Comparison of ENCODE assay signal across 26 cellular contexts in genomic region chr2:52428224-52428623, GRCh38.
DNase-seq lines count a peak whose midpoint lies in the region; ATAC-seq and TF ChIP-seq lines count a peak whose summit lies in the region.
"Had no signal": no experiment of that assay in that cellular context is flagged by ENCODE, and none has a peak within 500 bp of the region (broad histone marks: within the 10 kb centered on the region; RNA-seq: fewer than 3 reads in every experiment).

No MANE protein-coding gene starts in this region.

- H3K9me3 ChIP-seq in endodermal cell (ENCODE audit: control insufficient read depth, low read length) = no peaks in the 10 kb centered on the region
- H3K9me3 ChIP-seq: Caco-2, SJCRH30 had no signal

- DNase-seq in activated T-cell treated with anti-CD3 and anti-CD28 coated beads, Interleukin-2, amount 50 U/mL, for 72 hours = no peak
- no peak for DNase-seq in activated T-cell treated with anti-CD3 and anti-CD28 coated beads, Interleukin-2, amount 50 U/mL, for 4 hours
- DNase-seq in endodermal cell (peak; percentile 71), nephron progenitor cell (peak; percentile 6), type B pancreatic cell (ENCODE audit: extremely low spot score, unreplicated experiment) (no peak)
- no peak for DNase-seq in activated effector memory CD4-positive, alpha-beta T cell treated with anti-CD3 and anti-CD28 coated beads, Interleukin-2, amount 50 U/mL, for 16 hours
- DNase-seq in activated naive CD4-positive, alpha-beta T cell treated with Interleukin-2 at 50 U/mL for 16 hours = no peak
- DNase-seq: Caco-2; CD8-positive, alpha-beta T cell; GDM1; GOT3; KG1; MM.1S; NCI-H2029; NCI-H446 treated with DMSO at 0.1 percent for 48 hours; NCI-H526; NCI-H82; NK-92 treated with Interleukin-12 subunit alpha and Interleukin-12 subunit beta, amount 100 ng/mL, for 24 hours; PC-9; SJCRH30 had no signal

- H3K36me3 Mint-ChIP-seq in activated T-cell treated with anti-CD3 and anti-CD28 coated beads, Interleukin-2, amount 50 U/mL, for 72 hours (ENCODE audit: insufficient read depth in 2 of 2) = no peaks in the 10 kb centered on the region
- no peaks in the 10 kb centered on the region for H3K36me3 Mint-ChIP-seq in activated T-cell treated with anti-CD3 and anti-CD28 coated beads, Interleukin-2, amount 50 U/mL, for 4 hours (ENCODE audit: insufficient read depth)
- no peaks in the 10 kb centered on the region for H3K36me3 Mint-ChIP-seq in endodermal cell (ENCODE audit: low read depth)
- H3K36me3 Mint-ChIP-seq in nephron progenitor cell (ENCODE audit: low read depth) = no peaks in the 10 kb centered on the region
- no peaks in the 10 kb centered on the region for H3K36me3 Mint-ChIP-seq in type B pancreatic cell
- H3K36me3 Mint-ChIP-seq: CD8-positive, alpha-beta T cell had no signal

- no peaks in the 10 kb centered on the region for H3K27me3 ChIP-seq in endodermal cell (ENCODE audit: control insufficient read depth, insufficient read depth, low read length, poor library complexity, severe bottlenecking)

- WGBS in endodermal cell (ENCODE audit: insufficient coverage in 1 of 2, insufficient read length in 1 of 2), 2 experiments = 88% methylated on average over 2 of the region's 2 CpGs; no CpG with 5 or more reads in 1 of the 2 experiments

- no peaks in the 10 kb centered on the region for H3K4me1 Mint-ChIP-seq in activated T-cell treated with anti-CD3 and anti-CD28 coated beads, Interleukin-2, amount 50 U/mL, for 72 hours (ENCODE audit: low read depth)
- H3K4me1 Mint-ChIP-seq in activated T-cell treated with anti-CD3 and anti-CD28 coated beads, Interleukin-2, amount 50 U/mL, for 4 hours (ENCODE audit: low read depth) = no peaks in the 10 kb centered on the region
- H3K4me1 Mint-ChIP-seq in endodermal cell (peaks cover 8% of the 10 kb centered on the region), nephron progenitor cell (peaks cover 5% of the 10 kb centered on the region), type B pancreatic cell (ENCODE audit: unreplicated experiment) (no peaks in the 10 kb centered on the region)
- H3K4me1 Mint-ChIP-seq: B cell had no signal

- H3K27me3 Mint-ChIP-seq in activated T-cell treated with anti-CD3 and anti-CD28 coated beads, Interleukin-2, amount 50 U/mL, for 72 hours (ENCODE audit: low read depth) = no peaks in the 10 kb centered on the region
- H3K27me3 Mint-ChIP-seq in activated T-cell treated with anti-CD3 and anti-CD28 coated beads, Interleukin-2, amount 50 U/mL, for 4 hours (ENCODE audit: low read depth) = no peaks in the 10 kb centered on the region
- H3K27me3 Mint-ChIP-seq in endodermal cell (ENCODE audit: insufficient read depth) (no peaks in the 10 kb centered on the region), nephron progenitor cell (ENCODE audit: low read depth, poor library complexity) (no peaks in the 10 kb centered on the region), type B pancreatic cell (no peaks in the 10 kb centered on the region)
- H3K27me3 Mint-ChIP-seq: B cell had no signal

- H3K9me3 Mint-ChIP-seq in activated T-cell treated with anti-CD3 and anti-CD28 coated beads, Interleukin-2, amount 50 U/mL, for 72 hours = peaks cover 6 to 9% of the 10 kb centered on the region in 2 donors
- H3K9me3 Mint-ChIP-seq in activated T-cell treated with anti-CD3 and anti-CD28 coated beads, Interleukin-2, amount 50 U/mL, for 4 hours = peaks cover 7% of the 10 kb centered on the region
- H3K9me3 Mint-ChIP-seq in endodermal cell = no peaks in the 10 kb centered on the region
- peaks cover 3% of the 10 kb centered on the region for H3K9me3 Mint-ChIP-seq in nephron progenitor cell
- peaks cover 9% of the 10 kb centered on the region for H3K9me3 Mint-ChIP-seq in type B pancreatic cell

- H3K9ac ChIP-seq in endodermal cell (ENCODE audit: extremely low read depth, low read length, poor library complexity, severe bottlenecking) = no peak overlapping the region

- peak overlapping the region; percentile 45 for H3K27ac Mint-ChIP-seq in activated T-cell treated with anti-CD3 and anti-CD28 coated beads, Interleukin-2, amount 50 U/mL, for 72 hours
- H3K27ac Mint-ChIP-seq in endodermal cell = peak overlapping the region; percentile 4
- H3K27ac Mint-ChIP-seq in nephron progenitor cell = peak overlapping the region; percentile 3
- H3K27ac Mint-ChIP-seq in type B pancreatic cell = no peak overlapping the region
- H3K27ac Mint-ChIP-seq: B cell; CD8-positive, alpha-beta T cell had no signal

- H3K4me3 Mint-ChIP-seq in activated T-cell treated with anti-CD3 and anti-CD28 coated beads, Interleukin-2, amount 50 U/mL, for 72 hours = no peak overlapping the region
- H3K4me3 Mint-ChIP-seq in activated T-cell treated with anti-CD3 and anti-CD28 coated beads, Interleukin-2, amount 50 U/mL, for 4 hours = no peak overlapping the region
- H3K4me3 Mint-ChIP-seq in endodermal cell = no peak overlapping the region
- H3K4me3 Mint-ChIP-seq in nephron progenitor cell = no peak overlapping the region
- no peak overlapping the region for H3K4me3 Mint-ChIP-seq in type B pancreatic cell
- H3K4me3 Mint-ChIP-seq: B cell; CD8-positive, alpha-beta T cell had no signal

- TF ChIP-seq CTCF in endodermal cell (conservative IDR thresholded peaks at IDR 0.05) (peak; percentile 67), nephron progenitor cell (IDR thresholded peaks at IDR 0.05) (no peak), type B pancreatic cell (conservative IDR thresholded peaks at IDR 0.05) (peak; percentile 36)

- no peak overlapping the region for H3K27ac ChIP-seq in endodermal cell (ENCODE audit: low read depth, low read length)
- H3K27ac ChIP-seq: 22Rv1, C4-2B, PC-9, SJCRH30 had no signal

- no peak for ATAC-seq in activated T-cell treated with anti-CD3 and anti-CD28 coated beads, Interleukin-2, amount 50 U/mL, for 72 hours (replicated peaks in 1 of 2)
- no peak for ATAC-seq in activated T-cell treated with anti-CD3 and anti-CD28 coated beads, Interleukin-2, amount 50 U/mL, for 4 hours
- no peak for ATAC-seq in HG03442 (IDR thresholded peaks at IDR 0.05; ENCODE audit: unreplicated experiment)
- ATAC-seq: CD8-positive, alpha-beta T cell; GM12878; Right ventricle myocardium inferior had no signal

- no peak overlapping the region for H3K4me3 ChIP-seq in endodermal cell (ENCODE audit: low read length)
- H3K4me3 ChIP-seq: GM12878, PC-9, SJCRH30 had no signal

- no peaks in the 10 kb centered on the region for H3K36me3 ChIP-seq in endodermal cell (ENCODE audit: control insufficient read depth, insufficient read depth, low read length)
- H3K36me3 ChIP-seq: SJCRH30 had no signal

- H3K4me1 ChIP-seq in endodermal cell (ENCODE audit: control insufficient read depth, insufficient read depth, low read length) = no peaks in the 10 kb centered on the region
- H3K4me1 ChIP-seq: SJCRH30 had no signal

Comparison
In these comparisons a context has a peak if more than half of its experiments do, and no peak if none do; other contexts are left out.
1. DNase-seq: peak in endodermal cell (single experiment) and nephron progenitor cell (single experiment); none in activated T-cell treated with anti-CD3 and anti-CD28 coated beads, Interleukin-2, amount 50 U/mL, for 72 hours (0 of 2), activated T-cell treated with anti-CD3 and anti-CD28 coated beads, Interleukin-2, amount 50 U/mL, for 4 hours (single experiment), type B pancreatic cell (single experiment), activated effector memory CD4-positive, alpha-beta T cell treated with anti-CD3 and anti-CD28 coated beads, Interleukin-2, amount 50 U/mL, for 16 hours (single experiment) and activated naive CD4-positive, alpha-beta T cell treated with Interleukin-2 at 50 U/mL for 16 hours (single experiment).